In genomic region chr5:172935096-172935495, GRCh38 we compare ENCODE assay signal across 16 cellular contexts. TPM values are rescaled to one million over a fixed set of nuclear protein-coding genes. Genes with fewer than 3 reads are reported as not detected.
DNase-seq lines count a peak whose midpoint lies in the region; ATAC-seq and TF ChIP-seq lines count a peak whose summit lies in the region.
"Had no signal": no experiment of that assay in that cellular context is flagged by ENCODE, and none has a peak within 500 bp of the region (broad histone marks: within the 10 kb centered on the region; RNA-seq: fewer than 3 reads in every experiment).

No MANE protein-coding gene starts in this region.

- no peak overlapping the region for H2AFZ ChIP-seq in neuronal stem cell (ENCODE audit: low read length)
- H2AFZ ChIP-seq in H9 (ENCODE audit: low read length), result no peak overlapping the region

- no peak for ATAC-seq in Right ventricle myocardium inferior
- no peak for ATAC-seq in heart left ventricle
- ATAC-seq in GM21786 (IDR thresholded peaks at IDR 0.05; ENCODE audit: unreplicated experiment), result no peak

- TF ChIP-seq CTCF in heart left ventricle (IDR thresholded peaks at IDR 0.05) (no peak), brain (conservative IDR thresholded peaks at IDR 0.05) (no peak), H9 (conservative IDR thresholded peaks at IDR 0.05) (no peak)

- H2BK12ac ChIP-seq in neuronal stem cell (ENCODE audit: low read length) (no peak overlapping the region), H9 (ENCODE audit: insufficient read length, low read depth, low read length) (no peak overlapping the region)

- H3K4me1 Mint-ChIP-seq in brain (peaks cover 52% of the 10 kb centered on the region), H9 (peaks cover 8 to 26% of the 10 kb centered on the region in 2 experiments)

- no peak overlapping the region for H3K4me2 ChIP-seq in BLaER1 treated with 17β-estradiol and CSF1 and Interleukin-3, amounts not matched to agents 10 nM and 100 nM
- H3K4me2 ChIP-seq in neuronal stem cell (ENCODE audit: insufficient read depth, low read length, poor library complexity, severe bottlenecking) (no peak overlapping the region), H9 (ENCODE audit: insufficient read depth, insufficient read length, low read length) (no peak overlapping the region)

- no peak overlapping the region for H3K27ac ChIP-seq in heart left ventricle
- H3K27ac ChIP-seq in BLaER1 treated with 17β-estradiol and CSF1 and Interleukin-3, amounts not matched to agents 10 nM and 100 nM, result peak overlapping the region in 8 of 11 experiments; percentile 70 to 87 (median 80); a peak in 16 of 22 replicates
- no peak overlapping the region for H3K27ac ChIP-seq in neuronal stem cell (replicated peaks; ENCODE audit: low read length)
- H3K27ac ChIP-seq in H9 (ENCODE audit: insufficient read length, low read depth, low read length), result no peak overlapping the region
- H3K27ac ChIP-seq: C4-2B had no signal

- H3K56ac ChIP-seq in H9 (ENCODE audit: insufficient read length, low read depth, low read length), result no peak overlapping the region

- no peak overlapping the region for H3K4ac ChIP-seq in neuronal stem cell (ENCODE audit: low read length)
- H3K4ac ChIP-seq in H9 (ENCODE audit: low read depth, low read length), result no peak overlapping the region

- H3K23me2 ChIP-seq in H9 (ENCODE audit: insufficient read length, low read depth, low read length, poor library complexity, severe bottlenecking), result no peaks in the 10 kb centered on the region

- no peaks in the 10 kb centered on the region for H3K9me3 ChIP-seq in heart left ventricle
- no peaks in the 10 kb centered on the region for H3K9me3 ChIP-seq in BLaER1 treated with 17β-estradiol and CSF1 and Interleukin-3, amounts not matched to agents 10 nM and 100 nM (replicated peaks in 1 of 11)
- H3K9me3 ChIP-seq in neuronal stem cell (replicated peaks in 1 of 2; ENCODE audit: control insufficient read depth in 2 of 2, insufficient read depth in 1 of 2, low read depth in 1 of 2, low read length in 2 of 2), result no peaks in the 10 kb centered on the region
- H3K9me3 ChIP-seq in H9 (ENCODE audit: control insufficient read depth, low read depth, low read length), result no peaks in the 10 kb centered on the region

- H3K36me3 Mint-ChIP-seq in brain (peaks cover 44% of the 10 kb centered on the region), H9 (ENCODE audit: insufficient read depth in 1 of 3, low read depth in 3 of 3) (peaks cover 22 to 56% (median 54%) of the 10 kb centered on the region in 3 experiments; a peak in 6 of 7 replicates)

- H4K8ac ChIP-seq in neuronal stem cell (ENCODE audit: low read depth, low read length), result no peak overlapping the region
- no peak overlapping the region for H4K8ac ChIP-seq in H9 (replicated peaks; ENCODE audit: insufficient read length, low read depth, low read length)

- H4K5ac ChIP-seq in H9 (ENCODE audit: insufficient read length, low read depth, low read length), result no peak overlapping the region

- no peak overlapping the region for H3K23ac ChIP-seq in neuronal stem cell (ENCODE audit: low read depth, low read length, poor library complexity)
- H3K23ac ChIP-seq in H9 (ENCODE audit: insufficient read length, low read depth, low read length), result no peak overlapping the region

- no peak overlapping the region for H4K91ac ChIP-seq in neuronal stem cell (ENCODE audit: low read depth, low read length, poor library complexity)
- H4K91ac ChIP-seq in H9 (ENCODE audit: insufficient read length, low read depth, low read length), result no peak overlapping the region

- H3K79me1 ChIP-seq in neuronal stem cell (ENCODE audit: low read depth, low read length), result peaks cover 7% of the 10 kb centered on the region
- no peaks in the 10 kb centered on the region for H3K79me1 ChIP-seq in H9 (ENCODE audit: insufficient read depth, low read depth, low read length, poor library complexity, severe bottlenecking)

- peaks cover 0 to 52% (median 39%) of the 10 kb centered on the region in 9 donors for H3K36me3 ChIP-seq in heart left ventricle
- peaks cover 16 to 76% (median 71%) of the 10 kb centered on the region in 11 experiments; a peak in 21 of 22 replicates for H3K36me3 ChIP-seq in BLaER1 treated with 17β-estradiol and CSF1 and Interleukin-3, amounts not matched to agents 10 nM and 100 nM
- peaks cover 16 to 72% of the 10 kb centered on the region in 2 donors for H3K36me3 ChIP-seq in neuronal stem cell (replicated peaks in 1 of 2; ENCODE audit: control insufficient read depth in 2 of 2, insufficient read depth in 2 of 2, low read length in 2 of 2)

- intact Hi-C loops in Right ventricle myocardium inferior (cut with DNase I) (loop anchor here (5.0 kb wide), 1 partner anchor 463 kb away; no protein-coding TSS in a partner anchor), heart left ventricle (cut with DNase I) (loop anchor here in 5 of 10 donors (2.0 to 10.0 kb wide), 4 partner anchors 222 to 470 kb away; no protein-coding TSS in a partner anchor)

- H3K18ac ChIP-seq in neuronal stem cell (ENCODE audit: low read length), result no peak overlapping the region
- H3K18ac ChIP-seq in H9 (ENCODE audit: insufficient read length, low read depth, low read length), result no peak overlapping the region

- no peak overlapping the region for H2BK120ac ChIP-seq in neuronal stem cell (ENCODE audit: low read depth, low read length)
- no peak overlapping the region for H2BK120ac ChIP-seq in H9 (ENCODE audit: low read depth, low read length, poor library complexity, severe bottlenecking)

- H4K20me1 ChIP-seq in BLaER1 treated with 17β-estradiol and CSF1 and Interleukin-3, amounts not matched to agents 10 nM and 100 nM, result peaks cover 0 to 11% (median 0%) of the 10 kb centered on the region in 11 experiments; a peak in 2 of 22 replicates
- H4K20me1 ChIP-seq in H9 (ENCODE audit: control insufficient read depth, insufficient read depth, insufficient read length), result no peaks in the 10 kb centered on the region

- H3K27me3 ChIP-seq in heart left ventricle (no peaks in the 10 kb centered on the region), neuronal stem cell (ENCODE audit: control insufficient read depth in 3 of 3, insufficient read depth in 3 of 3, low read depth in 1 of 3, low read length in 3 of 3) (no peaks in the 10 kb centered on the region), H9 (ENCODE audit: insufficient read depth, low read length) (no peaks in the 10 kb centered on the region)
- no peaks in the 10 kb centered on the region for H3K27me3 ChIP-seq in BLaER1 treated with 17β-estradiol and CSF1 and Interleukin-3, amounts not matched to agents 10 nM and 100 nM

- H3K4me3 ChIP-seq in heart left ventricle (no peak overlapping the region), neuronal stem cell (ENCODE audit: low read length in 2 of 2) (no peak overlapping the region)
- H3K4me3 ChIP-seq in BLaER1 treated with 17β-estradiol and CSF1 and Interleukin-3, amounts not matched to agents 10 nM and 100 nM, result no peak overlapping the region

- TF ChIP-seq POLR2A in heart left ventricle (IDR thresholded peaks at IDR 0.05), result no peak

- DNase-seq in Right ventricle myocardium inferior (ENCODE audit: missing footprints) (peak; percentile 42), heart left ventricle (no peak), neuronal stem cell (ENCODE audit: low spot score) (no peak), H9 (no peak), SKM-1 (lab: John Stamatoyannopoulos, UW; ENCODE audit: unreplicated experiment) (no peak)
- DNase-seq: 8988T; CD4-positive, alpha-beta T cell; DMS79 treated with DMSO at 0.1 percent for 48 hours; GF-D8; GOT3; H7 had no signal

- no peak overlapping the region for H2BK20ac ChIP-seq in H9 (ENCODE audit: low read depth, low read length, poor library complexity, severe bottlenecking)

- no peak overlapping the region for H3T11ph ChIP-seq in H9 (ENCODE audit: low read length)

- H2BK15ac ChIP-seq in neuronal stem cell (ENCODE audit: low read length) (no peak overlapping the region), H9 (ENCODE audit: low read depth, low read length) (no peak overlapping the region)

- H3K14ac ChIP-seq in neuronal stem cell (ENCODE audit: low read length), result no peak overlapping the region
- no peak overlapping the region for H3K14ac ChIP-seq in H9 (ENCODE audit: insufficient read depth, low read length)

- H2BK5ac ChIP-seq in neuronal stem cell (ENCODE audit: low read length) (peak overlapping the region; percentile 40), H9 (ENCODE audit: insufficient read length, low read length) (no peak overlapping the region)

- H3K27me3 Mint-ChIP-seq in brain, result no peaks in the 10 kb centered on the region
- H3K27me3 Mint-ChIP-seq in H9 (ENCODE audit: low read depth), result no peaks in the 10 kb centered on the region
- H3K27me3 Mint-ChIP-seq: B cell; CD4-positive, alpha-beta T cell had no signal

- H3K4me3 Mint-ChIP-seq in brain, result no peak overlapping the region
- H3K4me3 Mint-ChIP-seq in H9, result no peak overlapping the region
- H3K4me3 Mint-ChIP-seq: B cell; CD4-positive, alpha-beta T cell had no signal

- 93 to 95% (median 94%) methylated on average over 14 of the region's 14 CpGs for WGBS in heart left ventricle, 4 donors
- WGBS in neuronal stem cell (ENCODE audit: extremely low coverage in 2 of 2, insufficient read length in 2 of 2, insufficient replicate concordance in 1 of 2), 2 donors, result no CpG with 5 or more reads among the region's 14 CpGs
- WGBS in H9 (ENCODE audit: extremely low coverage, insufficient read length, low lambda C conversion rate), result no CpG with 5 or more reads among the region's 14 CpGs

- peak overlapping the region in 8 of 11 experiments; percentile 6 to 70 (median 29); a peak in 12 of 22 replicates for H3K9ac ChIP-seq in BLaER1 treated with 17β-estradiol and CSF1 and Interleukin-3, amounts not matched to agents 10 nM and 100 nM
- no peak overlapping the region for H3K9ac ChIP-seq in neuronal stem cell (ENCODE audit: low read depth, low read length, poor library complexity)
- no peak overlapping the region for H3K9ac ChIP-seq in H9 (ENCODE audit: extremely low read depth, insufficient read length, low read length)

- H3K9me3 Mint-ChIP-seq in brain (peaks cover 0 to 3% (median 0%) of the 10 kb centered on the region in 5 experiments), H9 (no peaks in the 10 kb centered on the region)
- H3K9me3 Mint-ChIP-seq: CD4-positive, alpha-beta T cell had no signal

- H3K4me1 ChIP-seq in heart left ventricle, result peaks cover 0 to 29% (median 18%) of the 10 kb centered on the region in 12 donors
- peaks cover 27 to 84% (median 58%) of the 10 kb centered on the region in 10 experiments for H3K4me1 ChIP-seq in BLaER1 treated with 17β-estradiol and CSF1 and Interleukin-3, amounts not matched to agents 10 nM and 100 nM
- peaks cover 8% of the 10 kb centered on the region in 2 donors for H3K4me1 ChIP-seq in neuronal stem cell (ENCODE audit: control insufficient read depth in 2 of 2, insufficient read depth in 1 of 2, low read depth in 1 of 2, low read length in 2 of 2)
- no peaks in the 10 kb centered on the region for H3K4me1 ChIP-seq in H9 (ENCODE audit: insufficient read depth, low read length)

- H3K27ac Mint-ChIP-seq in brain, result peak overlapping the region in 3 of 5 experiments; percentile 5 to 86 (median 81)
- no peak overlapping the region for H3K27ac Mint-ChIP-seq in H9
- H3K27ac Mint-ChIP-seq: B cell; CD4-positive, alpha-beta T cell had no signal

- H2AK5ac ChIP-seq in neuronal stem cell (ENCODE audit: low read depth, low read length), result no peak overlapping the region
- H2AK5ac ChIP-seq in H9 (ENCODE audit: insufficient read length, low read length), result no peak overlapping the region

- H3K79me2 ChIP-seq in H9 (ENCODE audit: insufficient read depth, low read length), result no peaks in the 10 kb centered on the region

RNA-seq across cellular contexts. Expression of gene RPL26L1, which starts 24.1 kb away (rescaled TPM):
- total RNA-seq in Right ventricle myocardium inferior, result 23.9 TPM
- total RNA-seq in heart left ventricle, result 10 to 100 TPM; 19.8 to 36.7 (median 29.5) TPM
- polyA plus RNA-seq in heart left ventricle, result 10 to 100 TPM; 50.3 to 79.5 TPM
- polyA plus RNA-seq in brain (ENCODE audit: insufficient read depth, low read depth, low replicate concordance), result 60.3 TPM
- polyA plus RNA-seq in neuronal stem cell (2013, experiment 1 of 2), result 88.1 TPM
- 87.5 TPM for polyA plus RNA-seq in neuronal stem cell (2013, experiment 2 of 2)
- 53.6 and 57.5 TPM in 2 replicates for total RNA-seq in H9 (2021)

RNA-seq across cellular contexts. Expression of gene ATP6V0E1, which starts 48.5 kb away (rescaled TPM):
- 167 TPM for total RNA-seq in Right ventricle myocardium inferior
- 100 to 1,000 TPM; 127 to 225 (median 196) TPM for total RNA-seq in heart left ventricle
- polyA plus RNA-seq in heart left ventricle, result 100 to 1,000 TPM; 238 to 242 TPM
- 186 TPM for polyA plus RNA-seq in brain (ENCODE audit: insufficient read depth, low read depth, low replicate concordance)
- polyA plus RNA-seq in neuronal stem cell (2013, experiment 1 of 2), result 82.7 TPM
- 83.3 TPM for polyA plus RNA-seq in neuronal stem cell (2013, experiment 2 of 2)
- total RNA-seq in H9 (2021), result 101 TPM in 2 replicates

Comparison
In these comparisons a context has a peak if more than half of its experiments do, and no peak if none do; other contexts are left out.
1. H3K27ac ChIP-seq: peak in BLaER1 treated with 17β-estradiol and CSF1 and Interleukin-3, amounts not matched to agents 10 nM and 100 nM (8 of 11); none in heart left ventricle (0 of 12), neuronal stem cell (single experiment) and H9 (single experiment).
2. H3K9ac ChIP-seq: peak in BLaER1 treated with 17β-estradiol and CSF1 and Interleukin-3, amounts not matched to agents 10 nM and 100 nM (8 of 11); none in neuronal stem cell (single experiment) and H9 (single experiment).
3. H3K27ac Mint-ChIP-seq: peak in brain (3 of 5); none in H9 (0 of 3).